In genomic region chr13:93927431-93927830, GRCh38 we compare ENCODE assay signal across 38 cellular contexts.
"Had no signal": no experiment of that assay in that cellular context is flagged by ENCODE, and none has a peak within 500 bp of the region (broad histone marks: within the 10 kb centered on the region; RNA-seq: fewer than 3 reads in every experiment).

No MANE protein-coding gene starts in this region.

- H3K4me3 ChIP-seq: body of pancreas, breast epithelium, MG63, Peyer's patch, SJSA1 had no signal

- H3K4me1 Mint-ChIP-seq: activated B cell treated with CpG ODN at 0.5 μM for 24 hours; activated naive CD4-positive, alpha-beta T cell treated with anti-CD3 and anti-CD28 coated beads, Interleukin-2, amount 10 ng/mL, durations not matched to agents 7 days and 5 days; activated naive CD8-positive, alpha-beta T cell treated with anti-CD3 and anti-CD28 coated beads, Interleukin-2, amount 50 U/mL, for 24 hours; T-cell had no signal

- H3K9ac ChIP-seq: SK-N-SH had no signal

- H3K27ac ChIP-seq: body of pancreas, breast epithelium, Peyer's patch, SJSA1, VCaP had no signal

- H3K36me3 Mint-ChIP-seq: activated CD4-positive, alpha-beta memory T cell treated with anti-CD3 and anti-CD28 coated beads for 36 hours; activated naive CD4-positive, alpha-beta T cell treated with anti-CD3 and anti-CD28 coated beads, Interleukin-2, amount 10 ng/mL, durations not matched to agents 7 days and 5 days; activated naive CD8-positive, alpha-beta T cell; T-cell had no signal

- H3K36me3 ChIP-seq: breast epithelium, MG63, Peyer's patch, SJSA1 had no signal

- ATAC-seq: activated naive CD8-positive, alpha-beta T cell treated with anti-CD3 and anti-CD28 coated beads, Interleukin-2, amount 50 U/mL, for 24 hours; activated T-cell treated with anti-CD3 and anti-CD28 coated beads, Interleukin-2, amount 50 U/mL, for 4 hours; body of pancreas; T-cell had no signal

- H3K4me1 ChIP-seq: body of pancreas, breast epithelium, Peyer's patch, SJSA1 had no signal

- H3K27me3 ChIP-seq: body of pancreas, breast epithelium, MG63, Peyer's patch, SJSA1 had no signal

- H3K27ac Mint-ChIP-seq: activated B cell treated with CpG ODN at 0.5 μM for 24 hours; activated CD4-positive, alpha-beta memory T cell treated with anti-CD3 and anti-CD28 coated beads for 36 hours; activated naive CD4-positive, alpha-beta T cell treated with anti-CD3 and anti-CD28 coated beads, Interleukin-2, amount 10 ng/mL, durations not matched to agents 7 days and 5 days; activated naive CD8-positive, alpha-beta T cell; activated naive CD8-positive, alpha-beta T cell treated with anti-CD3 and anti-CD28 coated beads, Interleukin-2, amount 50 U/mL, for 24 hours; T-cell had no signal

- H3K9me3 ChIP-seq: body of pancreas, breast epithelium, MG63, Peyer's patch, SJSA1, SK-N-SH had no signal

- H3K9me3 Mint-ChIP-seq: activated B cell treated with CpG ODN at 0.5 μM for 24 hours; activated CD4-positive, alpha-beta memory T cell treated with anti-CD3 and anti-CD28 coated beads for 36 hours; activated naive CD4-positive, alpha-beta T cell treated with anti-CD3 and anti-CD28 coated beads, Interleukin-2, amount 10 ng/mL, durations not matched to agents 7 days and 5 days; activated T-cell treated with anti-CD3 and anti-CD28 coated beads, Interleukin-2, amount 50 U/mL, for 4 hours had no signal

- H3K4me2 ChIP-seq: SK-N-SH had no signal

- H3K27me3 Mint-ChIP-seq: activated B cell treated with CpG ODN at 0.5 μM for 24 hours; activated CD4-positive, alpha-beta memory T cell treated with anti-CD3 and anti-CD28 coated beads for 36 hours; activated naive CD4-positive, alpha-beta T cell treated with anti-CD3 and anti-CD28 coated beads, Interleukin-2, amount 10 ng/mL, durations not matched to agents 7 days and 5 days; activated naive CD8-positive, alpha-beta T cell treated with anti-CD3 and anti-CD28 coated beads, Interleukin-2, amount 50 U/mL, for 24 hours; T-cell had no signal

- H3K4me3 Mint-ChIP-seq: activated B cell treated with CpG ODN at 0.5 μM for 24 hours; activated CD4-positive, alpha-beta memory T cell treated with anti-CD3 and anti-CD28 coated beads for 36 hours; activated naive CD4-positive, alpha-beta T cell treated with anti-CD3 and anti-CD28 coated beads, Interleukin-2, amount 10 ng/mL, durations not matched to agents 7 days and 5 days; activated naive CD8-positive, alpha-beta T cell; activated naive CD8-positive, alpha-beta T cell treated with anti-CD3 and anti-CD28 coated beads, Interleukin-2, amount 50 U/mL, for 24 hours; activated T-cell treated with anti-CD3 and anti-CD28 coated beads, Interleukin-2, amount 50 U/mL, for 4 hours; T-cell had no signal

- DNase-seq: activated B cell treated with CpG ODN at 0.5 μM for 24 hours; activated CD4-positive, alpha-beta memory T cell treated with anti-CD3 and anti-CD28 coated beads for 36 hours; activated CD4-positive, alpha-beta T cell treated with anti-CD3 and anti-CD28 coated beads for 4 hours; activated CD4-positive, alpha-beta T cell treated with anti-CD3 and anti-CD28 coated beads, Interleukin-2, amount 50 U/mL, for 1 hour; activated CD4-positive, CD25-positive, alpha-beta regulatory T cell treated with anti-CD3 and anti-CD28 coated beads, Interleukin-2, amount 50 U/mL, for 72 hours; activated CD8-positive, alpha-beta memory T cell treated with anti-CD3 and anti-CD28 coated beads, Interleukin-2, amount 50 U/mL, for 4 hours; activated effector memory CD4-positive, alpha-beta T cell treated with Interleukin-2 at 50 U/mL for 16 hours; activated naive CD4-positive, alpha-beta T cell treated with anti-CD3 and anti-CD28 coated beads, Interleukin-2, amount 10 ng/mL, durations not matched to agents 7 days and 5 days; activated naive CD8-positive, alpha-beta T cell treated with anti-CD3 and anti-CD28 coated beads, Interleukin-2, amount 50 U/mL, for 24 hours; activated T-cell treated with anti-CD3 and anti-CD28 coated beads for 4 hours; activated T-cell treated with anti-CD3 and anti-CD28 coated beads, Interleukin-2, amount 50 U/mL, for 4 hours; amniotic stem cell; aorta; body of pancreas; Kasumi-1; KG1; MG63; NCI-H1092 treated with DMSO at 0.1 percent for 48 hours; NCI-H1417; NCI-H146; NCI-H187; NCI-H2029 treated with DMSO at 0.1 percent for 48 hours; NCI-H2107; NCI-H2171 treated with DMSO at 0.1 percent for 48 hours; NCI-H2227 treated with DMSO at 0.1 percent for 48 hours; NCI-H446 treated with DMSO at 0.1 percent for 48 hours; NCI-H524; NCI-H69; Peyer's patch; RPMI8226; SK-N-SH; T-cell; T-helper 2 cell; T-helper 9 cell had no signal
